ENCODE assay signal across 8 cellular contexts in the genomic region with DNA sequence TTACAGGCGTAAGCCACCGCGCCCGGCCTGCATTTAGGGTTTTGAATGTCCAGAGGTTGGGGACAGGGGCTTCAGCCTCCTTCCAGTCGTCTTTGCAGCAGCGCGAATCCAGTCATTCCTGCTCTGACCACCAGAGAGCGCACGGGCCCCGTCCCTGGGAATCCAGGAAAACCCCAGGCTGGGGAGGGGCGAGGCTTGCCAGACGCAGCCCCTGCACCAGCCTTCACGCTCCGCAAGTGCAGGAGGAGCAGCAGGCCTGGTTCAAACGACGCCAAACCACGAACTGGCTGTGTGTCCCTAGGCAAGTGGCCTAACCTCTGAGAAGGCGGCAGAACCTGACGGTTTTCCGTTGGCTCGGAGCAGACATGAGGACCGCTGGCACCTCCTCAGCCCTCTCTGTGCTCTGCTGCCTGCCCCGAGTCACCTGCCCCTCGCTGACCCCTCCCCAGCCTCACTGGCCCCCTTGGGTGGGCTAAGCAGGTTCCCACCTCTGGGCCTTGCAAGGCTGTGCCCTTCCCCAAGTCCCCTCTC. TPM values are rescaled to one million over a fixed set of nuclear protein-coding genes. Genes with fewer than 3 reads are reported as not detected.
A peak's percentile ranks its signal among the peaks of the same experiment; 100 is the strongest.
DNase-seq lines count a peak whose midpoint lies in the region; ATAC-seq, FAIRE-seq and TF ChIP-seq lines count a peak whose summit lies in the region.

No MANE protein-coding gene starts in this region.

- H3K36me3 Mint-ChIP-seq in astrocyte (ENCODE audit: low read depth, unreplicated experiment): peaks cover 8% of the 10 kb centered on the region

- H3K9me3 ChIP-seq in astrocyte (ENCODE audit: insufficient read depth, low read depth, low read length): peaks cover 3% of the 10 kb centered on the region
- no peaks in the 10 kb centered on the region for H3K9me3 ChIP-seq in gastrocnemius medialis

- no peak for TF ChIP-seq POLR2A in gastrocnemius medialis (IDR thresholded peaks at IDR 0.05)

- TF ChIP-seq CTCF in GM12865 (IDR thresholded peaks at IDR 0.05; ENCODE audit: insufficient read depth, low read depth, low read length, missing control alignments) (peak; percentile 94), astrocyte (IDR thresholded peaks at IDR 0.05; ENCODE audit: insufficient read depth, low read depth, low read length) (peak; percentile 72), gastrocnemius medialis (IDR thresholded peaks at IDR 0.05 in 4 of 5, conservative IDR thresholded peaks at IDR 0.05 in 1 of 5) (peak; percentile 84 to 97 (median 91))

- H3K4me3 Mint-ChIP-seq in astrocyte (ENCODE audit: unreplicated experiment): peak overlapping the region; percentile 79

- H4K20me1 ChIP-seq in astrocyte (ENCODE audit: insufficient read depth, low read length): peaks cover 21% of the 10 kb centered on the region

- no peak overlapping the region for H3K27ac ChIP-seq in astrocyte (ENCODE audit: low read depth, low read length)
- peak overlapping the region in 1 of 4 donors; percentile 21 for H3K27ac ChIP-seq in gastrocnemius medialis

- ATAC-seq in gastrocnemius medialis (peak in 1 of 2 donors; percentile 26), HG02852 (IDR thresholded peaks at IDR 0.05; ENCODE audit: unreplicated experiment) (no peak), GM19324 (IDR thresholded peaks at IDR 0.05; ENCODE audit: low FRiP score, unreplicated experiment) (no peak)

- H3K36me3 ChIP-seq in astrocyte (ENCODE audit: insufficient read depth, low read length) (no peaks in the 10 kb centered on the region), gastrocnemius medialis (no peaks in the 10 kb centered on the region)

- H3K4me3 ChIP-seq in GM12865 (ENCODE audit: low read depth, low read length) (peak overlapping the region; percentile 34; the same call in 1 of the 2 replicates), astrocyte (ENCODE audit: insufficient read depth, low read depth, low read length) (no peak overlapping the region), gastrocnemius medialis (peak overlapping the region; percentile 12 to 43 (median 37))

- in situ Hi-C loops in gastrocnemius medialis (cut with MboI; ENCODE audit: low sequenced_read_pairs in 4 of 4): loop anchor here in 3 of 4 donors (5.0 to 10.0 kb wide), 2 partner anchors 67 to 70 kb away; no protein-coding TSS in a partner anchor

- no peaks in the 10 kb centered on the region for H3K27me3 Mint-ChIP-seq in astrocyte (ENCODE audit: low read depth, unreplicated experiment)

- H3K27ac Mint-ChIP-seq in astrocyte (ENCODE audit: unreplicated experiment): no peak overlapping the region

- intact Hi-C loops in gastrocnemius medialis (cut with DNase I; ENCODE audit: low total_unique reads): loop anchor here (1.0 to 10.0 kb wide), 3 partner anchors 69 to 260 kb away; a partner anchor contains a TSS

- peak overlapping the region; percentile 74 for H3K4me2 ChIP-seq in astrocyte (ENCODE audit: low read length)

- no peaks in the 10 kb centered on the region for H3K27me3 ChIP-seq in astrocyte (ENCODE audit: insufficient read depth, low read length)
- H3K27me3 ChIP-seq in gastrocnemius medialis: no peaks in the 10 kb centered on the region

- FAIRE-seq in astrocyte (lab: Jason Lieb, UNC): no peak

- H3K4me1 ChIP-seq in astrocyte (ENCODE audit: insufficient read depth, low read length) (peaks cover 26% of the 10 kb centered on the region), gastrocnemius medialis (peaks cover 28 to 40% of the 10 kb centered on the region in 2 donors)

- H3K9ac ChIP-seq in astrocyte (ENCODE audit: low read length): no peak overlapping the region

- peak; percentile 87 for DNase-seq in GM12865 (ENCODE audit: low read depth)
- DNase-seq in NCI-H187 (lab: John Stamatoyannopoulos, UW): peak; percentile 68 to 84
- DNase-seq in T-helper 22 cell (ENCODE audit: low read depth): peak; percentile 64
- DNase-seq in astrocyte (ENCODE audit: low read depth): peak; percentile 46
- peak in 50 of 51 donors; percentile 15 to 83 (median 64) for DNase-seq in hypothalamus (lab: John Stamatoyannopoulos, UW)
- peak; percentile 40 to 60 for DNase-seq in gastrocnemius medialis

- peaks cover 5% of the 10 kb centered on the region for H3K4me1 Mint-ChIP-seq in astrocyte (ENCODE audit: low read depth, unreplicated experiment)

- peak overlapping the region; percentile 77 for H2AFZ ChIP-seq in astrocyte (ENCODE audit: low read depth, low read length)

- H3K79me2 ChIP-seq in astrocyte (ENCODE audit: insufficient read depth, low read length): peaks cover 33% of the 10 kb centered on the region

- peaks cover 10% of the 10 kb centered on the region for H3K9me3 Mint-ChIP-seq in astrocyte (ENCODE audit: unreplicated experiment)

RNA-seq across cellular contexts. Expression of a gene that starts 2.0 kb away (rescaled TPM):
- 58.3 and 58.5 TPM in 2 replicates for total RNA-seq in astrocyte
- total RNA-seq in gastrocnemius medialis: 100 to 1,000 TPM in 3 of 4 donors, 10 to 100 TPM in 1; 72.3 to 148 (median 129) TPM

RNA-seq across cellular contexts. Expression of a gene that starts 11.2 kb away (rescaled TPM):
- total RNA-seq in astrocyte (72.0 and 78.8 TPM in 2 replicates), gastrocnemius medialis (10 to 100 TPM in 3 of 4 donors, 1 to 10 TPM in 1; 7.5 to 20.1 (median 15.9) TPM)

RNA-seq across cellular contexts. Expression of a gene that starts 25.3 kb away (rescaled TPM):
- total RNA-seq in astrocyte: 0.25 TPM in 1 of 2 replicates, not detected in the other
- not detected for total RNA-seq in gastrocnemius medialis

RNA-seq across cellular contexts. Expression of a gene that starts 30.3 kb away (rescaled TPM):
- not detected in 2 replicates for total RNA-seq in astrocyte
- not detected for total RNA-seq in gastrocnemius medialis

RNA-seq across cellular contexts. Expression of a gene that starts 31.6 kb away (rescaled TPM):
- total RNA-seq in astrocyte (43.4 and 45.3 TPM in 2 replicates), gastrocnemius medialis (10 to 100 TPM; 43.9 to 83.4 (median 73.8) TPM)
